In genomic region chr1:225535280-225535679, GRCh38 we compare ENCODE assay signal across 23 cellular contexts.
"Had no signal": no experiment of that assay in that cellular context is flagged by ENCODE, and none has a peak within 500 bp of the region (broad histone marks: within the 10 kb centered on the region; RNA-seq: fewer than 3 reads in every experiment).

No MANE protein-coding gene starts in this region.

- H3K4me1 Mint-ChIP-seq: activated naive CD4-positive, alpha-beta T cell treated with anti-CD3 and anti-CD28 coated beads, Interleukin-2, amount 10 ng/mL, durations not matched to agents 7 days and 5 days; activated naive CD8-positive, alpha-beta T cell treated with anti-CD3 and anti-CD28 coated beads for 36 hours; T-cell had no signal

- H3K36me3 Mint-ChIP-seq: activated naive CD4-positive, alpha-beta T cell treated with anti-CD3 and anti-CD28 coated beads, Interleukin-2, amount 10 ng/mL, durations not matched to agents 7 days and 5 days; activated naive CD8-positive, alpha-beta T cell treated with anti-CD3 and anti-CD28 coated beads for 36 hours; T-cell had no signal

- H3K4me3 Mint-ChIP-seq: activated CD8-positive, alpha-beta T cell treated with anti-CD3 and anti-CD28 coated beads for 36 hours; activated naive CD4-positive, alpha-beta T cell treated with anti-CD3 and anti-CD28 coated beads, Interleukin-2, amount 10 ng/mL, durations not matched to agents 7 days and 5 days; activated naive CD8-positive, alpha-beta T cell treated with anti-CD3 and anti-CD28 coated beads for 36 hours; activated T-cell treated with anti-CD3 and anti-CD28 coated beads, Interleukin-2, amount 50 U/mL, for 72 hours; T-cell had no signal

- H3K9me3 Mint-ChIP-seq: activated CD8-positive, alpha-beta T cell treated with anti-CD3 and anti-CD28 coated beads for 36 hours; activated naive CD4-positive, alpha-beta T cell treated with anti-CD3 and anti-CD28 coated beads, Interleukin-2, amount 10 ng/mL, durations not matched to agents 7 days and 5 days; activated naive CD8-positive, alpha-beta T cell treated with anti-CD3 and anti-CD28 coated beads for 36 hours; activated T-cell treated with anti-CD3 and anti-CD28 coated beads, Interleukin-2, amount 50 U/mL, for 72 hours; activated T-helper 2 cell treated with anti-CD3 and anti-CD28 coated beads, Interferon-gamma antibody, Interleukin-2, Interleukin-4, amounts not matched to agents 10 μg/mL and 5 μg/mL and 100 μg/mL, durations not matched to agents 14 hours and 24 hours and 36 hours; T-cell had no signal

- H3K27ac Mint-ChIP-seq: activated CD8-positive, alpha-beta T cell treated with anti-CD3 and anti-CD28 coated beads for 36 hours; activated naive CD4-positive, alpha-beta T cell treated with anti-CD3 and anti-CD28 coated beads, Interleukin-2, amount 10 ng/mL, durations not matched to agents 7 days and 5 days; activated naive CD8-positive, alpha-beta T cell treated with anti-CD3 and anti-CD28 coated beads for 36 hours; activated T-cell treated with anti-CD3 and anti-CD28 coated beads, Interleukin-2, amount 50 U/mL, for 72 hours; activated T-helper 2 cell treated with anti-CD3 and anti-CD28 coated beads, Interferon-gamma antibody, Interleukin-2, Interleukin-4, amounts not matched to agents 10 μg/mL and 5 μg/mL and 100 μg/mL, durations not matched to agents 14 hours and 24 hours and 36 hours; T-cell had no signal

- DNase-seq: activated CD4-positive, alpha-beta T cell treated with anti-CD3 and anti-CD28 coated beads, Interleukin-2, amount 50 U/mL, for 1 hour; activated CD4-positive, CD25-positive, alpha-beta regulatory T cell; activated CD8-positive, alpha-beta memory T cell treated with anti-CD3 and anti-CD28 coated beads, Interleukin-2, amount 50 U/mL, for 4 hours; activated CD8-positive, alpha-beta T cell treated with anti-CD3 and anti-CD28 coated beads for 36 hours; activated gamma-delta T cell treated with Interleukin-2 at 50 U/mL for 16 hours; activated naive CD4-positive, alpha-beta T cell treated with anti-CD3 and anti-CD28 coated beads, Interleukin-2, amount 10 ng/mL, durations not matched to agents 7 days and 5 days; activated naive CD8-positive, alpha-beta T cell treated with anti-CD3 and anti-CD28 coated beads for 36 hours; activated T-cell treated with anti-CD3 and anti-CD28 coated beads, Interleukin-2, amount 50 U/mL, for 72 hours; caudate nucleus; Kasumi-1; NCI-H1048; NCI-H1417; NCI-H1694; NCI-H2029; NCI-H345; NCI-H510A; NCI-H526 treated with DMSO at 0.1 percent for 48 hours; NCI-H82; SIG-M5; T-cell; T-helper 2 cell; T1000 had no signal

- ATAC-seq: activated CD8-positive, alpha-beta T cell treated with anti-CD3 and anti-CD28 coated beads for 36 hours; activated T-cell treated with anti-CD3 and anti-CD28 coated beads, Interleukin-2, amount 50 U/mL, for 72 hours; T-cell had no signal
